1 cellular context compared by ENCODE assay signal in genomic region chr16:21971856-21972255, GRCh38.
TF ChIP-seq lines count a peak whose summit lies in the region.

No MANE protein-coding gene starts in this region.

TF ChIP-seq in GM12891, 5 proteins besides CTCF, POLR2A, EP300 and RAD21:
- TF ChIP-seq POU2F2 (IDR thresholded peaks at IDR 0.05; ENCODE audit: low read depth, low read length) = no peak
- TF ChIP-seq TAF1 (IDR thresholded peaks at IDR 0.05; ENCODE audit: low read depth, low read length) = no peak
- TF ChIP-seq POLR2AphosphoS5 (IDR thresholded peaks at IDR 0.05; ENCODE audit: low read depth, low read length) = no peak
- no peak for TF ChIP-seq SPI1 (IDR thresholded peaks at IDR 0.05; ENCODE audit: low read depth, low read length)
- no peak for TF ChIP-seq PAX5 (IDR thresholded peaks at IDR 0.05; ENCODE audit: insufficient read depth, low read length, severe bottlenecking)
